In the genomic region with DNA sequence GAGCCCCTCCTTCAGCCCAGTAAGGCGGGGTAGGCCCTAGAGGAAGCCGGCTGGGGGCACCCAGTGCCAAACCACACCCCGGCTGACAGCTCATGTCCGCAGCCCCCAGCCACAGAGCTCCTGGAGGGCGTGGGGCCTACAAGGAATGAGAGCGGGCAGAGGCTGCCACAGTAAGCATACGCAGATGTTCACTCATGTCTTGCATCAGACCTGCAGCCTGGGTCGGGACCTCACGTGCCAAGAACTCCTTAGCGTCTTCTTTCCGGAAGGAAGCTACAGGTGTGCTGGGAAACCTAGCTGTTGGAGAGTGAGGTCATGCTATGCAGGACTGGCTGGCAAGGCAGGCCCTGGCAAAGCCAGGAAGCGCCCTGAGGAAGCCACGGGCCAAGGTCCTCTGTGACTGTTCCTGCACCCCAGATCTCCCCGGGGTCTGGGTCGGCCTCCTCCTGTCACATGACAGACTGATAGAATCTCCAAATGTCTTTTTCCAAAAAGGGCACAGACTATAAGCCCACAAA, we compare ENCODE assay signal across 8 cellular contexts. TPM values are rescaled to one million over a fixed set of nuclear protein-coding genes. Genes with fewer than 3 reads are reported as not detected.
DNase-seq lines count a peak whose midpoint lies in the region; ATAC-seq, FAIRE-seq and TF ChIP-seq lines count a peak whose summit lies in the region.

No MANE protein-coding gene starts in this region.

- H3K4me3 Mint-ChIP-seq in endodermal cell, result peak overlapping the region; percentile 74

- TF ChIP-seq CTCF in endodermal cell (conservative IDR thresholded peaks at IDR 0.05) (no peak), osteoblast (IDR thresholded peaks at IDR 0.05; ENCODE audit: extremely low read depth, low read depth, low read length) (no peak)

- H3K79me2 ChIP-seq in osteoblast (ENCODE audit: insufficient read depth, low read length), result peaks cover 74% of the 10 kb centered on the region

- H3K27ac ChIP-seq in endodermal cell (ENCODE audit: low read depth, low read length) (no peak overlapping the region), osteoblast (ENCODE audit: low read depth, low read length) (peak overlapping the region; percentile 57)

- H3K27me3 Mint-ChIP-seq in endodermal cell (ENCODE audit: insufficient read depth), result no peaks in the 10 kb centered on the region

- peak overlapping the region; percentile 33 for H3K27ac Mint-ChIP-seq in endodermal cell

- H3K4me1 Mint-ChIP-seq in endodermal cell, result peaks cover 23% of the 10 kb centered on the region

- ATAC-seq in GM19035 (IDR thresholded peaks at IDR 0.05; ENCODE audit: unreplicated experiment), result no peak

- H2AFZ ChIP-seq in osteoblast (ENCODE audit: low read length), result no peak overlapping the region

- H3K4me3 ChIP-seq in endodermal cell (ENCODE audit: low read length) (peak overlapping the region; percentile 96), osteoblast (ENCODE audit: insufficient read depth, low read length) (peak overlapping the region; percentile 82)

- H4K20me1 ChIP-seq in osteoblast (ENCODE audit: insufficient read depth, low read length), result peaks cover 59% of the 10 kb centered on the region

- H3K9ac ChIP-seq in endodermal cell (ENCODE audit: extremely low read depth, low read length, poor library complexity, severe bottlenecking), result peak overlapping the region; percentile 84

- 93% methylated on average over 15 of the region's 15 CpGs for WGBS in endodermal cell (ENCODE audit: insufficient coverage in 1 of 2, insufficient read length in 1 of 2), 2 experiments

- H3K36me3 Mint-ChIP-seq in endodermal cell (ENCODE audit: low read depth), result peaks cover 7% of the 10 kb centered on the region

- H3K4me1 ChIP-seq in endodermal cell (ENCODE audit: control insufficient read depth, insufficient read depth, low read length) (peaks cover 27% of the 10 kb centered on the region), osteoblast (ENCODE audit: insufficient read depth, low read length) (peaks cover 32% of the 10 kb centered on the region)

- DNase-seq in NCI-H2171 treated with DMSO at 0.1 percent for 48 hours (lab: John Stamatoyannopoulos, UW) (peak; percentile 3), NCI-H2171 (lab: John Stamatoyannopoulos, UW) (no peak), RCC 7860 (ENCODE audit: low spot score) (peak; percentile 12), endodermal cell (no peak), osteoblast (ENCODE audit: insufficient read length, low spot score, missing footprints) (peak; percentile 96), SW 1271 (lab: John Stamatoyannopoulos, UW) (no peak)
- DNase-seq in stimulated activated CD4-positive, alpha-beta T cell treated with anti-CD3 and anti-CD28 coated beads, Interleukin-4, amount 100 ng/mL, for 4 hours, result no peak

- no peak for FAIRE-seq in RCC 7860 (lab: Jason Lieb, UNC)

- H3K36me3 ChIP-seq in endodermal cell (ENCODE audit: control insufficient read depth, insufficient read depth, low read length) (peaks cover 16% of the 10 kb centered on the region), osteoblast (ENCODE audit: insufficient read depth, low read length) (peaks cover 5% of the 10 kb centered on the region)

- H3K27me3 ChIP-seq in endodermal cell (ENCODE audit: control insufficient read depth, insufficient read depth, low read length, poor library complexity, severe bottlenecking), result no peaks in the 10 kb centered on the region
- no peaks in the 10 kb centered on the region for H3K27me3 ChIP-seq in osteoblast (ENCODE audit: insufficient read depth, low read length)

- H3K9me3 Mint-ChIP-seq in endodermal cell, result no peaks in the 10 kb centered on the region

- no peaks in the 10 kb centered on the region for H3K9me3 ChIP-seq in endodermal cell (ENCODE audit: control insufficient read depth, low read length)
- no peaks in the 10 kb centered on the region for H3K9me3 ChIP-seq in osteoblast (ENCODE audit: low read depth, low read length)

- peak overlapping the region; percentile 96 for H3K4me2 ChIP-seq in osteoblast (ENCODE audit: insufficient read depth, low read length)

RNA-seq across cellular contexts. Expression of a gene that starts 1.6 kb away (rescaled TPM):
- total RNA-seq in endodermal cell (10 to 100 TPM; 45.6 to 49.5 TPM), osteoblast (17.7 and 21.0 TPM in 2 replicates)
- 33.5 TPM for polyA plus RNA-seq in endodermal cell (2013, experiment 1 of 2)
- polyA plus RNA-seq in endodermal cell (2013, experiment 2 of 2), result 27.9 TPM

RNA-seq across cellular contexts. Expression of a gene that starts 11.5 kb away (rescaled TPM):
- 1 to 10 TPM; 1.2 to 1.9 TPM for total RNA-seq in endodermal cell
- 2.0 TPM for polyA plus RNA-seq in endodermal cell (2013, experiment 1 of 2)
- 1.6 TPM for polyA plus RNA-seq in endodermal cell (2013, experiment 2 of 2)
- total RNA-seq in osteoblast, result not detected in 2 replicates

RNA-seq across cellular contexts. Expression of a gene that starts 18.3 kb away (rescaled TPM):
- total RNA-seq in endodermal cell (10 to 100 TPM in 1 of 2 donors, 1 to 10 TPM in 1; 7.0 to 11.2 TPM), osteoblast (under 0.01 and 0.59 TPM in 2 replicates)
- polyA plus RNA-seq in endodermal cell (2013, experiment 1 of 2), result 4.8 TPM
- polyA plus RNA-seq in endodermal cell (2013, experiment 2 of 2), result 3.7 TPM

RNA-seq across cellular contexts. Expression of a gene that starts 18.6 kb away (rescaled TPM):
- total RNA-seq in endodermal cell (10 to 100 TPM; 20.1 to 25.5 TPM), osteoblast (26.8 and 33.7 TPM in 2 replicates)
- 13.4 TPM for polyA plus RNA-seq in endodermal cell (2013, experiment 1 of 2)
- 11.3 TPM for polyA plus RNA-seq in endodermal cell (2013, experiment 2 of 2)

RNA-seq across cellular contexts. Expression of a gene that starts 24.1 kb away (rescaled TPM):
- total RNA-seq in endodermal cell, result 10 to 100 TPM; 40.3 to 45.5 TPM
- polyA plus RNA-seq in endodermal cell (2013, experiment 1 of 2), result 26.2 TPM
- polyA plus RNA-seq in endodermal cell (2013, experiment 2 of 2), result 27.4 TPM
- total RNA-seq in osteoblast, result 8.7 and 12.1 TPM in 2 replicates

Comparison
In these comparisons a context has a peak if more than half of its experiments do, and no peak if none do; other contexts are left out.
1. DNase-seq: peak in NCI-H2171 treated with DMSO at 0.1 percent for 48 hours (single experiment), RCC 7860 (single experiment) and osteoblast (single experiment); none in NCI-H2171 (single experiment), endodermal cell (single experiment), SW 1271 (0 of 2) and stimulated activated CD4-positive, alpha-beta T cell treated with anti-CD3 and anti-CD28 coated beads, Interleukin-4, amount 100 ng/mL, for 4 hours (0 of 2).